8 cellular contexts compared by ENCODE assay signal in the genomic region with DNA sequence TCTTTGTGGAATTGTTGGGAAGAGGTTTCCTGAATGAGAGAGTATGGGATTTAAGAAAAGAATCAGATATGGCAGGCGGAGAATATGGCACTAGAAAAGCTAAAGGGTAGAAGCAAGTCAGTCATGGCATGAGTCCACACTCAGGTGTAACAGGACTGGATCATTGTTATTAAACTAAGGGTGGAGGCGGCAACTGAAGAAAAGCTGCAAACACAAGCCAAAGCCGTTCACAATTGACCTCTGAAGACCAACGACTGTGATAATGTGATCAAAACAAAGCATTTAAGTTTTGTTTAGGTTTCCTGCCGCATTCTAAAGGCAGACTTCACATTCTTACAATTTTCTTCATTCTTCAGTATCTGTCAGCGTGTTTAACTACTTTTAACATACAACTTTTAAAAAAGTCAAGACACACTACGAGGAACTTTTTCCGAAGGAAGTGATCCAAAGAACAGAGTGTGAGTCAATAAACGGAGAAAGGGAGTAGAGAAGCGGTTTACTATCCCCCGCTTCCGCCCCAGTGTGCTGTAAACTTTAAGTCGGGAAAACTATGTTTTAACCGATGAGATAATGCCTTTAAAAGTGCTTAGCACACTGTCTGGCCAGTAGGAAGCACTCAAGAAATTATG. TPM values are rescaled to one million over a fixed set of nuclear protein-coding genes. Genes with fewer than 3 reads are reported as not detected.
DNase-seq lines count a peak whose midpoint lies in the region; ATAC-seq and TF ChIP-seq lines count a peak whose summit lies in the region.

No MANE protein-coding gene starts in this region.

- H3K4me3 ChIP-seq in IMR-90 (ENCODE audit: insufficient read depth, low read depth, low read length): peak overlapping the region; percentile 56
- H3K4me3 ChIP-seq in fibroblast of villous mesenchyme (ENCODE audit: low read depth, low read length): peak overlapping the region; percentile 57
- H3K4me3 ChIP-seq in neutrophil (ENCODE audit: low read depth in 1 of 2, low read length in 1 of 2): peak overlapping the region; percentile 85 to 96

- BruUV-seq in IMR-90 (replicated peaks; lab: Mats Ljungman, UMichigan): no TSS peak

- no peaks in the 10 kb centered on the region for H3K9me3 Mint-ChIP-seq in activated CD4-positive, alpha-beta memory T cell treated with anti-CD3 and anti-CD28 coated beads, Interleukin-2, amount 10 ng/mL, durations not matched to agents 7 days and 5 days

- H3K9me3 ChIP-seq in IMR-90 (ENCODE audit: control insufficient read depth, insufficient read depth, low read length) (no peaks in the 10 kb centered on the region), neutrophil (no peaks in the 10 kb centered on the region)

- CTCF ChIA-PET in IMR-90 (lab: Yijun Ruan, JAX): no interaction called here
- CTCF ChIA-PET in activated CD4-positive, alpha-beta memory T cell treated with anti-CD3 and anti-CD28 coated beads, Interleukin-2, amount 10 ng/mL, durations not matched to agents 7 days and 5 days (lab: Charles Lee): no interaction called here

- TF ChIP-seq POLR2A in IMR-90 (IDR thresholded peaks at IDR 0.05; ENCODE audit: low read depth, low read length): no peak; the same call in 1 of the 2 replicates

- H3K4ac ChIP-seq in IMR-90 (ENCODE audit: low read depth, low read length): peak overlapping the region; percentile 78

- peak overlapping the region; percentile 62 for H4K5ac ChIP-seq in IMR-90 (ENCODE audit: low read depth, low read length)

- peak overlapping the region; percentile 32 for H2BK120ac ChIP-seq in IMR-90 (ENCODE audit: low read depth, low read length)

- H3K18ac ChIP-seq in IMR-90 (ENCODE audit: low read depth, low read length): peak overlapping the region; percentile 82

- H3K27ac Mint-ChIP-seq in activated CD4-positive, alpha-beta memory T cell treated with anti-CD3 and anti-CD28 coated beads, Interleukin-2, amount 10 ng/mL, durations not matched to agents 7 days and 5 days: peak overlapping the region; percentile 88

- ATAC-seq in Right ventricle myocardium superior (ENCODE audit: poor library complexity) (peak; percentile 2), IMR-90 (ENCODE audit: low read depth) (peak; percentile 18)

- peak overlapping the region; percentile 72 for H2BK15ac ChIP-seq in IMR-90 (ENCODE audit: low read depth, low read length)

- POLR2A ChIA-PET in IMR-90 (lab: Charles Lee; ENCODE audit: unreplicated experiment): no interaction called here
- POLR2A ChIA-PET in activated CD4-positive, alpha-beta memory T cell treated with anti-CD3 and anti-CD28 coated beads, Interleukin-2, amount 10 ng/mL, durations not matched to agents 7 days and 5 days (lab: Charles Lee): interaction anchor here (1.0 to 2.9 kb wide), 5 partner anchors 16 to 440 kb away, joined by 3 to 13 read pairs (median 3); a partner anchor contains a TSS

- peak overlapping the region; percentile 69 for H4K91ac ChIP-seq in IMR-90 (ENCODE audit: insufficient read depth, low read depth, low read length)

- H3K56ac ChIP-seq in IMR-90 (ENCODE audit: extremely low read depth, insufficient read depth, low read length): peak overlapping the region; percentile 96

- TF ChIP-seq CTCF in IMR-90 (conservative IDR thresholded peaks at IDR 0.05; ENCODE audit: low read depth, low read length) (no peak), fibroblast of villous mesenchyme (IDR thresholded peaks at IDR 0.05; ENCODE audit: insufficient read depth, low read depth, low read length) (no peak), neutrophil (IDR thresholded peaks at IDR 0.05) (no peak)

- peaks cover 6% of the 10 kb centered on the region; the same call in 1 of the 2 replicates for H3K9me1 ChIP-seq in IMR-90 (ENCODE audit: insufficient read depth, low read length)

- no peak for TF ChIP-seq RAD21 in IMR-90 (IDR thresholded peaks at IDR 0.05; ENCODE audit: low read length)

- peaks cover 53% of the 10 kb centered on the region for H3K4me1 Mint-ChIP-seq in activated CD4-positive, alpha-beta memory T cell treated with anti-CD3 and anti-CD28 coated beads, Interleukin-2, amount 10 ng/mL, durations not matched to agents 7 days and 5 days

- in situ Hi-C loops in IMR-90 (cut with MboI; ENCODE audit: low sequenced_read_pairs): no loop called here

- H3K27me3 ChIP-seq in IMR-90 (ENCODE audit: control insufficient read depth, insufficient read depth, low read length) (no peaks in the 10 kb centered on the region), neutrophil (no peaks in the 10 kb centered on the region)

- 4% methylated on average over 8 of the region's 14 CpGs; no CpG with 5 or more reads in 1 of the 2 experiments for WGBS in IMR-90 (ENCODE audit: extremely low coverage in 2 of 2, insufficient read length in 1 of 2), 2 experiments

- H3K9ac ChIP-seq in IMR-90 (ENCODE audit: low read depth, low read length): peak overlapping the region; percentile 86

- H3K36me3 Mint-ChIP-seq in activated CD4-positive, alpha-beta memory T cell treated with anti-CD3 and anti-CD28 coated beads, Interleukin-2, amount 10 ng/mL, durations not matched to agents 7 days and 5 days (ENCODE audit: low read depth): peaks cover 6% of the 10 kb centered on the region

- peak overlapping the region; percentile 88 for H3K14ac ChIP-seq in IMR-90 (replicated peaks; ENCODE audit: low read depth, low read length)

- H3K79me1 ChIP-seq in IMR-90 (ENCODE audit: low read depth in 1 of 2, low read length in 2 of 2): peaks cover 14 to 42% of the 10 kb centered on the region in 2 experiments

- H2AFZ ChIP-seq in IMR-90 (replicated peaks; ENCODE audit: low read length, poor library complexity): peak overlapping the region; percentile 88

- H2BK20ac ChIP-seq in IMR-90 (ENCODE audit: low read depth, low read length): peak overlapping the region; percentile 78; the same call in 1 of the 2 replicates

- H4K8ac ChIP-seq in IMR-90 (ENCODE audit: low read depth in 2 of 2, low read length in 2 of 2): peak overlapping the region; percentile 60 to 88

- peak overlapping the region; percentile 98 for H3K23ac ChIP-seq in IMR-90 (ENCODE audit: low read depth, low read length)

- dilution Hi-C loops in IMR-90 (cut with HindIII; ENCODE audit: low sequenced_read_pairs, unreplicated experiment): no loop called here

- H2AK9ac ChIP-seq in IMR-90 (replicated peaks; ENCODE audit: low read depth, low read length, poor library complexity): peak overlapping the region; percentile 76

- H3K36me3 ChIP-seq in IMR-90 (ENCODE audit: control insufficient read depth, insufficient read depth, low read length) (no peaks in the 10 kb centered on the region), neutrophil (no peaks in the 10 kb centered on the region)

- H3K4me2 ChIP-seq in IMR-90 (ENCODE audit: low read depth, low read length): peak overlapping the region; percentile 96

- no peak for DNase-seq in Right ventricle myocardium superior
- no peak for DNase-seq in cardiac septum (ENCODE audit: low spot score)
- peak; percentile 83 for DNase-seq in IMR-90
- DNase-seq in activated CD4-positive, alpha-beta memory T cell treated with anti-CD3 and anti-CD28 coated beads, Interleukin-2, amount 10 ng/mL, durations not matched to agents 7 days and 5 days: no peak
- peak; percentile 91 for DNase-seq in fibroblast of villous mesenchyme (ENCODE audit: low read depth)
- no peak for DNase-seq in SKM-1 treated with dmso at 0.1 percent for 144 hours (lab: John Stamatoyannopoulos, UW; ENCODE audit: unreplicated experiment)
- DNase-seq in DMS153 treated with DMSO at 0.1 percent for 48 hours (lab: John Stamatoyannopoulos, UW; ENCODE audit: unreplicated experiment): no peak

- no peaks in the 10 kb centered on the region for H3K27me3 Mint-ChIP-seq in activated CD4-positive, alpha-beta memory T cell treated with anti-CD3 and anti-CD28 coated beads, Interleukin-2, amount 10 ng/mL, durations not matched to agents 7 days and 5 days

- peak overlapping the region; percentile 88 for H2BK5ac ChIP-seq in IMR-90 (ENCODE audit: low read depth, low read length, poor library complexity, severe bottlenecking)

- H4K20me1 ChIP-seq in IMR-90 (ENCODE audit: insufficient read depth, low read length): peaks cover 30% of the 10 kb centered on the region

- peaks cover 5% of the 10 kb centered on the region; the same call in 1 of the 2 replicates for H3K4me1 ChIP-seq in IMR-90 (ENCODE audit: control insufficient read depth, insufficient read depth, low read length)
- peaks cover 34 to 38% of the 10 kb centered on the region in 2 experiments for H3K4me1 ChIP-seq in neutrophil (ENCODE audit: control insufficient read depth in 1 of 2, insufficient read depth in 1 of 2, low read depth in 1 of 2, low read length in 1 of 2)

- H3K4me3 Mint-ChIP-seq in activated CD4-positive, alpha-beta memory T cell treated with anti-CD3 and anti-CD28 coated beads, Interleukin-2, amount 10 ng/mL, durations not matched to agents 7 days and 5 days: peak overlapping the region; percentile 97

- peak overlapping the region; percentile 71; the same call in 1 of the 2 replicates for H2AK5ac ChIP-seq in IMR-90 (ENCODE audit: low read depth, low read length)

- intact Hi-C loops in Right ventricle myocardium superior (cut with DNase I): no loop called here
- intact Hi-C loops in cardiac septum (cut with DNase I): loop anchor here (5.0 kb wide), 2 partner anchors 47 to 68 kb away; no protein-coding TSS in a partner anchor
- intact Hi-C loops in IMR-90 (cut with micrococcal nuclease): no loop called here

- H3K27ac ChIP-seq in IMR-90 (ENCODE audit: insufficient read depth, low read length): peak overlapping the region; percentile 83
- peak overlapping the region; percentile 96 for H3K27ac ChIP-seq in neutrophil

TF ChIP-seq in IMR-90, 13 proteins besides CTCF, POLR2A, EP300 and RAD21:
- TF ChIP-seq FOS (IDR thresholded peaks at IDR 0.05; ENCODE audit: low read depth, low read length): no peak

RNA-seq across cellular contexts. Expression of a gene that starts 0.9 kb away (rescaled TPM):
- total RNA-seq in Right ventricle myocardium superior (110 TPM), cardiac septum (159 TPM), IMR-90 (2012; rRNA removed) (23.3 and 32.2 TPM in 2 replicates), fibroblast of villous mesenchyme (31.6 and 99.7 TPM in 2 replicates)
- 42.3 and 53.0 TPM in 2 replicates for polyA plus RNA-seq in IMR-90 (2012; rRNA removed)
- polyA plus RNA-seq in IMR-90 (2012; cell fraction: cytosol; rRNA removed): 17.1 and 18.7 TPM in 2 replicates
- polyA plus RNA-seq in IMR-90 (2012; cell fraction: nucleus; rRNA removed; ENCODE audit: low replicate concordance): 11.2 and 44.3 TPM in 2 replicates
- total RNA-seq in activated CD4-positive, alpha-beta memory T cell treated with anti-CD3 and anti-CD28 coated beads, Interleukin-2, amount 10 ng/mL, durations not matched to agents 7 days and 5 days: 10 to 100 TPM; 62.4 to 66.2 TPM

Comparison
In these comparisons a context has a peak if more than half of its experiments do, and no peak if none do; other contexts are left out.
1. DNase-seq: peak in IMR-90 (single experiment) and fibroblast of villous mesenchyme (single experiment); none in Right ventricle myocardium superior (single experiment), cardiac septum (single experiment), activated CD4-positive, alpha-beta memory T cell treated with anti-CD3 and anti-CD28 coated beads, Interleukin-2, amount 10 ng/mL, durations not matched to agents 7 days and 5 days (single experiment), SKM-1 treated with dmso at 0.1 percent for 144 hours (single experiment) and DMS153 treated with DMSO at 0.1 percent for 48 hours (single experiment).
2. Peak in every context shown above with its lines, with median percentiles within 50 percentile points of each other: H3K4me3 ChIP-seq.